In the genomic region with DNA sequence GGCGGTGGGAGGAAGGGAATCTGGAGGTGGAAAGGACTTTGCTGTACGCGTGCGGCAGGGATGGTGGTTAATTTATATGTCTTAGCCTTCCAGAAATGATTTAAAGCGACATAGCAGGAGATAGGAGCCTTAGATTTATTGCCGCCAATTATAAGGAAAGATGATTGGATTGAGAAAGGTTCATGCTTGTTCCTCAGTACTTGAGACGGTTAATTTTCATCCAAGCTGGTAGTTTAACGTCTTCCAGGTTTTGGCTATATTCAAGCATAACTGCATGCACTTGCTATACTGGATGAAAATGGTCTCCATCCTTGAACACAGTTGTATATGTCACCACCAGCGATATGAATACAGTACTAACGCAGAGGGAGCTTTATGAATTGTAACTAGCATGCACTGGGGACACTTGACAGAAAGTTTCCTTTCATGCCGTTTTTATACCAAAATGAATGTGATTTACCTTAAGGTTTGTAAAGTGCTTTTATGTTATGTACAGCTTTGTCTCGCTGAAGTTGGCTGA, we compare ENCODE assay signal across 8 cellular contexts. TPM values are rescaled to one million over a fixed set of nuclear protein-coding genes. Genes with fewer than 3 reads are reported as not detected.
DNase-seq lines count a peak whose midpoint lies in the region; ATAC-seq and TF ChIP-seq lines count a peak whose summit lies in the region.

No MANE protein-coding gene starts in this region.

- no peak for ATAC-seq in GM19035 (IDR thresholded peaks at IDR 0.05; ENCODE audit: unreplicated experiment)

- H2AFZ ChIP-seq in ACC112 (ENCODE audit: low read length, unreplicated experiment), result peak overlapping the region; percentile 56

- H3K4me1 ChIP-seq in ACC112 (ENCODE audit: control insufficient read depth, insufficient read depth, low read length, unreplicated experiment), result peaks cover 18% of the 10 kb centered on the region
- H3K4me1 ChIP-seq in muscle layer of colon (ENCODE audit: insufficient read depth, low read length), result peaks cover 22% of the 10 kb centered on the region

- no peaks in the 10 kb centered on the region for H3K27me3 ChIP-seq in ACC112 (ENCODE audit: insufficient read depth, low read length)
- H3K27me3 ChIP-seq in muscle layer of colon (ENCODE audit: control insufficient read depth in 1 of 2, insufficient read depth in 2 of 2, low read length in 2 of 2), result no peaks in the 10 kb centered on the region

- H3K9ac ChIP-seq in muscle layer of colon (ENCODE audit: low read length), result peak overlapping the region; percentile 90

- H3K36me3 ChIP-seq in ACC112 (ENCODE audit: insufficient read depth, low read length), result peaks cover 5% of the 10 kb centered on the region; the same call in 1 of the 2 replicates
- peaks cover 11% of the 10 kb centered on the region for H3K36me3 ChIP-seq in muscle layer of colon (ENCODE audit: insufficient read depth, low read length)

- no peak for DNase-seq in Jurkat, Clone E6-1 (ENCODE audit: low read depth, low spot score)
- DNase-seq in cardiac fibroblast (ENCODE audit: low read depth in 2 of 2), result no peak
- no peak for DNase-seq in islet precursor cell
- DNase-seq in NK-92 (lab: John Stamatoyannopoulos, UW; ENCODE audit: unreplicated experiment), result no peak
- no peak for DNase-seq in NCI-H187 treated with DMSO at 0.1 percent for 48 hours (lab: John Stamatoyannopoulos, UW)

- peak overlapping the region; percentile 81 for H3K4me3 ChIP-seq in ACC112 (ENCODE audit: low read depth, low read length)
- H3K4me3 ChIP-seq in Jurkat, Clone E6-1 (ENCODE audit: low read length), result peak overlapping the region; percentile 90
- peak overlapping the region; percentile 68 to 82 for H3K4me3 ChIP-seq in cardiac fibroblast (replicated peaks in 1 of 2; ENCODE audit: low read depth in 2 of 2, low read length in 2 of 2)
- peak overlapping the region; percentile 59 to 97 for H3K4me3 ChIP-seq in muscle layer of colon (ENCODE audit: low read depth in 1 of 2, low read length in 2 of 2)

- no peaks in the 10 kb centered on the region for H3K9me3 ChIP-seq in muscle layer of colon (ENCODE audit: low read length)

- H3K79me2 ChIP-seq in ACC112 (ENCODE audit: control insufficient read depth, insufficient read depth, low read length, unreplicated experiment), result peaks cover 9% of the 10 kb centered on the region

- peak overlapping the region; percentile 34 for H3K27ac ChIP-seq in ACC112 (ENCODE audit: low read depth, low read length)
- peak overlapping the region; percentile 97 for H3K27ac ChIP-seq in muscle layer of colon (ENCODE audit: low read depth, low read length)

- TF ChIP-seq CTCF in cardiac fibroblast (IDR thresholded peaks at IDR 0.05; ENCODE audit: low read depth, low read length), result no peak

RNA-seq across cellular contexts. Expression of a gene that starts 0.6 kb away (rescaled TPM):
- polyA plus RNA-seq in Jurkat, Clone E6-1 (2012; ENCODE audit: insufficient read depth, insufficient read length), result 6.6 TPM

RNA-seq across cellular contexts. Expression of a gene that starts 8.1 kb away (rescaled TPM):
- 105 TPM for polyA plus RNA-seq in Jurkat, Clone E6-1 (2012; ENCODE audit: insufficient read depth, insufficient read length)

RNA-seq across cellular contexts. Expression of a gene that starts 18.4 kb away (rescaled TPM):
- not detected for polyA plus RNA-seq in Jurkat, Clone E6-1 (2012; ENCODE audit: insufficient read depth, insufficient read length)

RNA-seq across cellular contexts. Expression of a gene that starts 41.5 kb away (rescaled TPM):
- polyA plus RNA-seq in Jurkat, Clone E6-1 (2012; ENCODE audit: insufficient read depth, insufficient read length), result not detected
